In genomic region chr12:105931762-105932587, GRCh38 we compare ENCODE assay signal across 1 cellular context.
TF ChIP-seq lines count a peak whose summit lies in the region.

No MANE protein-coding gene starts in this region.

TF ChIP-seq in K562, 482 proteins besides CTCF, POLR2A, EP300 and RAD21 (continued from another document):
- TF ChIP-seq AFF4 (CRISPR knock-in tag; IDR thresholded peaks at IDR 0.05) (no peak), C11orf30 (IDR thresholded peaks at IDR 0.05; ENCODE audit: low read depth) (peak; percentile 76; the same call in 1 of the 2 replicates), SIX5 (IDR thresholded peaks at IDR 0.05; ENCODE audit: borderline replicate concordance in 1 of 2, insufficient read depth in 1 of 2, low read depth in 1 of 2, low read length in 2 of 2) (no peak), SMC3 (conservative IDR thresholded peaks at IDR 0.05; ENCODE audit: insufficient read depth, low read depth, low read length) (no peak), ZNF140 (CRISPR knock-in tag; IDR thresholded peaks at IDR 0.05) (no peak), MAFK (IDR thresholded peaks at IDR 0.05; ENCODE audit: low read length) (peak; percentile 24; the same call in 1 of the 2 replicates), TOE1 (IDR thresholded peaks at IDR 0.05; ENCODE audit: borderline replicate concordance) (no peak), TOE1 (CRISPR knock-in tag; IDR thresholded peaks at IDR 0.05; ENCODE audit: borderline replicate concordance, low read depth) (no peak), ZNF384 (IDR thresholded peaks at IDR 0.05; ENCODE audit: low read depth, low read length) (no peak), MAFG (tag; conservative IDR thresholded peaks at IDR 0.05) (peak; percentile 67)
- TF ChIP-seq, protein P1, sequence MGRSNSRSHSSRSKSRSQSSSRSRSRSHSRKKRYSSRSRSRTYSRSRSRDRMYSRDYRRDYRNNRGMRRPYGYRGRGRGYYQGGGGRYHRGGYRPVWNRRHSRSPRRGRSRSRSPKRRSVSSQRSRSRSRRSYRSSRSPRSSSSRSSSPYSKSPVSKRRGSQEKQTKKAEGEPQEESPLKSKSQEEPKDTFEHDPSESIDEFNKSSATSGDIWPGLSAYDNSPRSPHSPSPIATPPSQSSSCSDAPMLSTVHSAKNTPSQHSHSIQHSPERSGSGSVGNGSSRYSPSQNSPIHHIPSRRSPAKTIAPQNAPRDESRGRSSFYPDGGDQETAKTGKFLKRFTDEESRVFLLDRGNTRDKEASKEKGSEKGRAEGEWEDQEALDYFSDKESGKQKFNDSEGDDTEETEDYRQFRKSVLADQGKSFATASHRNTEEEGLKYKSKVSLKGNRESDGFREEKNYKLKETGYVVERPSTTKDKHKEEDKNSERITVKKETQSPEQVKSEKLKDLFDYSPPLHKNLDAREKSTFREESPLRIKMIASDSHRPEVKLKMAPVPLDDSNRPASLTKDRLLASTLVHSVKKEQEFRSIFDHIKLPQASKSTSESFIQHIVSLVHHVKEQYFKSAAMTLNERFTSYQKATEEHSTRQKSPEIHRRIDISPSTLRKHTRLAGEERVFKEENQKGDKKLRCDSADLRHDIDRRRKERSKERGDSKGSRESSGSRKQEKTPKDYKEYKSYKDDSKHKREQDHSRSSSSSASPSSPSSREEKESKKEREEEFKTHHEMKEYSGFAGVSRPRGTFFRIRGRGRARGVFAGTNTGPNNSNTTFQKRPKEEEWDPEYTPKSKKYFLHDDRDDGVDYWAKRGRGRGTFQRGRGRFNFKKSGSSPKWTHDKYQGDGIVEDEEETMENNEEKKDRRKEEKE (IDR thresholded peaks at IDR 0.05; ENCODE audit: borderline replicate concordance in 1 of 2, control insufficient read depth in 1 of 2, low read depth in 2 of 2, low read length in 1 of 2) = no peak
